ENCODE assay signal across 23 cellular contexts in the genomic region with DNA sequence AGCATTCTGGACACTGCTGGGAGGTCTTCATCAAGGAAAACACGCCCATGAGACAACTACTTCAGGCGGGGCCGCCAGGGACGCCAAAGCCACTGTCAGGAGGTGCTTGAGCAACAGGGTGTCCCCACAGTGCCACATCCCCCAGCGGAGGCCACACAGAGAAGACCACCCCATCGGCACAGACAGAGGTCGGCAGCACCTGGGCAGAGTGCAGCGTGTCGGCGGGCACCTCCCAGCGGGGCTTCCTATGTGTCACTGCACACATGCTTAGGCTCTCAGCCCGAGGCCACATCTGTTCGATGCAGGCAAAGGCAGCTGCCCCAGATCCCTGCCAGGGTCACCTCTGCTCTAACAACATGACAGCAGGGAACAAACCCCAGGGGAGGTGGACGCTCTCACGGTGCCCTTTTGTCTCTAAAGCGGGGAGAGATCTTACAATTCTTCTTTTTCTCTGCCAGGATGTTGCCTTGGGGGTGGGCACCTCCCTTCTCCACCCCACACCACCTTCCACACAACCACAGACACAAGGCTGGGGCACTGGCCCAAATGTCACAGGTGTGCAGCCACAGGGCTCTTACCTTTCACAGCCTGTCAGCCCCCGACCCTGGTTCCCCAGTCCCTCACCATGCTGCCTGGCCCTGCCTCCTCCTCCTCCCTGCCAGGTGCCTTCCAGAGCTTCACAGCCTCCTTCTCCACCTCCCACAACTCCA. TPM values are rescaled to one million over a fixed set of nuclear protein-coding genes. Genes with fewer than 3 reads are reported as not detected.
DNase-seq lines count a peak whose midpoint lies in the region; ATAC-seq and TF ChIP-seq lines count a peak whose summit lies in the region.
"Had no signal": no experiment of that assay in that cellular context is flagged by ENCODE, and none has a peak within 500 bp of the region (broad histone marks: within the 10 kb centered on the region; RNA-seq: fewer than 3 reads in every experiment).

No MANE protein-coding gene starts in this region.

- no TSS peak for BruUV-seq in PC-3 (replicated peaks; lab: Mats Ljungman, UMichigan)

- no peak for TF ChIP-seq EP300 in esophagus muscularis mucosa (IDR thresholded peaks at IDR 0.05)

- CTCF ChIA-PET in PC-3 (lab: Charles Lee): no interaction called here

- H3K9me2 ChIP-seq in PC-3 (replicated peaks; ENCODE audit: low read length): no peaks in the 10 kb centered on the region

- H3K79me2 ChIP-seq in PC-3 (ENCODE audit: low read length): no peaks in the 10 kb centered on the region
- H3K79me2 ChIP-seq: parathyroid adenoma had no signal

- DNase-seq in right atrium auricular region (ENCODE audit: low spot score) (peak; percentile 34), left ventricle myocardium inferior (no peak), NCI-H2171 treated with DMSO at 0.1 percent for 48 hours (lab: John Stamatoyannopoulos, UW) (peak; percentile 87), esophagus muscularis mucosa (ENCODE audit: extremely low spot score) (peak; percentile 85), PC-3 (no peak)
- no peak for DNase-seq in effector CD8-positive, alpha-beta T cell (lab: John Stamatoyannopoulos, UW)
- DNase-seq: activated CD8-positive, alpha-beta T cell treated with anti-CD3 and anti-CD28 coated beads, Interleukin-2, amount 10 ng/mL, durations not matched to agents 7 days and 5 days; activated naive CD4-positive, alpha-beta T cell treated with anti-CD3 and anti-CD28 coated beads for 36 hours; activated T-cell treated with anti-CD3 and anti-CD28 coated beads, Interleukin-2, amount 50 U/mL, for 4 hours; DMS79; H9; NCI-H1048; NCI-H774; OCI-M1; sigmoid colon; T-helper 1 cell had no signal

- intact Hi-C loops in left ventricle myocardium inferior (cut with micrococcal nuclease) (no loop called here), esophagus muscularis mucosa (cut with DNase I) (no loop called here), PC-3 (cut with micrococcal nuclease) (no loop called here)

- POLR2A ChIA-PET in PC-3 (lab: Charles Lee; ENCODE audit: unreplicated experiment): no interaction called here

- H3K27ac ChIP-seq in right atrium auricular region: no peak overlapping the region
- H3K27ac ChIP-seq in left ventricle myocardium inferior (replicated peaks): no peak overlapping the region
- H3K27ac ChIP-seq in esophagus muscularis mucosa (replicated peaks in 1 of 4): no peak overlapping the region
- no peak overlapping the region for H3K27ac ChIP-seq in PC-3 (ENCODE audit: low read length)
- H3K27ac ChIP-seq: parathyroid adenoma, sigmoid colon, thoracic aorta had no signal

- no peak for TF ChIP-seq POLR2A in esophagus muscularis mucosa (IDR thresholded peaks at IDR 0.05; ENCODE audit: low read depth)

- TF ChIP-seq CTCF in right atrium auricular region (IDR thresholded peaks at IDR 0.05) (no peak), left ventricle myocardium inferior (IDR thresholded peaks at IDR 0.05; ENCODE audit: borderline replicate concordance) (no peak), esophagus muscularis mucosa (IDR thresholded peaks at IDR 0.05) (no peak), PC-3 (conservative IDR thresholded peaks at IDR 0.05; ENCODE audit: low read depth, low read length) (no peak)

- no peak overlapping the region for H3K9ac ChIP-seq in PC-3 (ENCODE audit: low read length)
- H3K9ac ChIP-seq: parathyroid adenoma had no signal

- H3K4me1 ChIP-seq in right atrium auricular region (no peaks in the 10 kb centered on the region), left ventricle myocardium inferior (no peaks in the 10 kb centered on the region), esophagus muscularis mucosa (no peaks in the 10 kb centered on the region), PC-3 (ENCODE audit: insufficient read depth, low read length) (no peaks in the 10 kb centered on the region)
- H3K4me1 ChIP-seq: parathyroid adenoma, sigmoid colon had no signal

- H3K9me3 ChIP-seq in right atrium auricular region: no peaks in the 10 kb centered on the region
- peaks cover 16% of the 10 kb centered on the region for H3K9me3 ChIP-seq in left ventricle myocardium inferior (replicated peaks)
- peaks cover 0 to 23% (median 9%) of the 10 kb centered on the region in 4 donors for H3K9me3 ChIP-seq in esophagus muscularis mucosa
- peaks cover 7% of the 10 kb centered on the region; the same call in 1 of the 2 replicates for H3K9me3 ChIP-seq in PC-3 (ENCODE audit: low read length)
- H3K9me3 ChIP-seq: thoracic aorta had no signal

- H3K4me3 ChIP-seq in right atrium auricular region (no peak overlapping the region), left ventricle myocardium inferior (no peak overlapping the region), esophagus muscularis mucosa (no peak overlapping the region), PC-3 (ENCODE audit: low read length) (no peak overlapping the region)
- H3K4me3 ChIP-seq: sigmoid colon, thoracic aorta had no signal

- H3K4me2 ChIP-seq in PC-3 (ENCODE audit: low read length): no peak overlapping the region

- ATAC-seq in PC-3 (no peak), HG03457 (IDR thresholded peaks at IDR 0.05; ENCODE audit: unreplicated experiment) (no peak), GM19463 (IDR thresholded peaks at IDR 0.05; ENCODE audit: unreplicated experiment) (no peak)
- ATAC-seq: activated CD8-positive, alpha-beta T cell treated with anti-CD3 and anti-CD28 coated beads, Interleukin-2, amount 10 ng/mL, durations not matched to agents 7 days and 5 days; activated T-cell treated with anti-CD3 and anti-CD28 coated beads, Interleukin-2, amount 50 U/mL, for 4 hours; natural killer cell treated with Interleukin-12 subunit alpha and Interleukin-12 subunit beta and Interleukin-15 and Interleukin-18, amount 100 ng/mL, for 72 hours had no signal

- no peaks in the 10 kb centered on the region for H3F3A ChIP-seq in PC-3 (ENCODE audit: low read length, unreplicated experiment)

- H2AFZ ChIP-seq in PC-3 (ENCODE audit: low read length): no peak overlapping the region
- H2AFZ ChIP-seq: parathyroid adenoma had no signal

- H4K20me1 ChIP-seq in PC-3 (ENCODE audit: low read length): no peaks in the 10 kb centered on the region

- H3K36me3 ChIP-seq in right atrium auricular region (no peaks in the 10 kb centered on the region), left ventricle myocardium inferior (no peaks in the 10 kb centered on the region), esophagus muscularis mucosa (no peaks in the 10 kb centered on the region), PC-3 (ENCODE audit: low read depth, low read length) (no peaks in the 10 kb centered on the region)
- H3K36me3 ChIP-seq: sigmoid colon, thoracic aorta had no signal

- 52% methylated on average over 7 of the region's 17 CpGs for WGBS in esophagus muscularis mucosa

- H3K27me3 ChIP-seq in right atrium auricular region (no peaks in the 10 kb centered on the region), left ventricle myocardium inferior (ENCODE audit: low read depth) (peaks cover 35% of the 10 kb centered on the region), esophagus muscularis mucosa (peaks cover 0 to 50% (median 0%) of the 10 kb centered on the region in 4 donors), PC-3 (ENCODE audit: low read length) (no peaks in the 10 kb centered on the region)

RNA-seq across cellular contexts. Expression of a gene that starts 4.2 kb away (rescaled TPM):
- total RNA-seq in right atrium auricular region: not detected
- not detected for total RNA-seq in left ventricle myocardium inferior
- not detected for total RNA-seq in esophagus muscularis mucosa
- total RNA-seq in PC-3 (2014; rRNA removed): not detected in 2 replicates
- total RNA-seq: activated CD8-positive, alpha-beta T cell treated with anti-CD3 and anti-CD28 coated beads, Interleukin-2, amount 10 ng/mL, durations not matched to agents 7 days and 5 days; activated naive CD4-positive, alpha-beta T cell treated with anti-CD3 and anti-CD28 coated beads for 36 hours; activated T-cell treated with anti-CD3 and anti-CD28 coated beads, Interleukin-2, amount 50 U/mL, for 4 hours; fibroblast of lung; H9; LHCN-M2; natural killer cell treated with Interleukin-12 subunit alpha and Interleukin-12 subunit beta and Interleukin-15 and Interleukin-18, amount 100 ng/mL, for 72 hours; sigmoid colon; thoracic aorta had no signal

RNA-seq across cellular contexts. Expression of a gene that starts 10.9 kb away (rescaled TPM):
- total RNA-seq in right atrium auricular region: not detected
- total RNA-seq in left ventricle myocardium inferior: not detected
- total RNA-seq in esophagus muscularis mucosa: not detected
- total RNA-seq in PC-3 (2014; rRNA removed): not detected in 2 replicates
- total RNA-seq: activated CD8-positive, alpha-beta T cell treated with anti-CD3 and anti-CD28 coated beads, Interleukin-2, amount 10 ng/mL, durations not matched to agents 7 days and 5 days; activated naive CD4-positive, alpha-beta T cell treated with anti-CD3 and anti-CD28 coated beads for 36 hours; activated T-cell treated with anti-CD3 and anti-CD28 coated beads, Interleukin-2, amount 50 U/mL, for 4 hours; fibroblast of lung; H9; LHCN-M2; natural killer cell treated with Interleukin-12 subunit alpha and Interleukin-12 subunit beta and Interleukin-15 and Interleukin-18, amount 100 ng/mL, for 72 hours; sigmoid colon; thoracic aorta had no signal

RNA-seq across cellular contexts. Expression of a gene that starts 15.6 kb away (rescaled TPM):
- total RNA-seq in right atrium auricular region (not detected), left ventricle myocardium inferior (not detected), esophagus muscularis mucosa (not detected), PC-3 (2014; rRNA removed) (not detected in 2 replicates)
- total RNA-seq: activated CD8-positive, alpha-beta T cell treated with anti-CD3 and anti-CD28 coated beads, Interleukin-2, amount 10 ng/mL, durations not matched to agents 7 days and 5 days; activated naive CD4-positive, alpha-beta T cell treated with anti-CD3 and anti-CD28 coated beads for 36 hours; activated T-cell treated with anti-CD3 and anti-CD28 coated beads, Interleukin-2, amount 50 U/mL, for 4 hours; fibroblast of lung; H9; LHCN-M2; natural killer cell treated with Interleukin-12 subunit alpha and Interleukin-12 subunit beta and Interleukin-15 and Interleukin-18, amount 100 ng/mL, for 72 hours; sigmoid colon; thoracic aorta had no signal

RNA-seq across cellular contexts. Expression of a gene that starts 21.1 kb away (rescaled TPM):
- total RNA-seq in right atrium auricular region: not detected
- total RNA-seq in left ventricle myocardium inferior: not detected
- total RNA-seq in esophagus muscularis mucosa: not detected
- total RNA-seq in PC-3 (2014; rRNA removed): not detected in 2 replicates
- total RNA-seq: activated CD8-positive, alpha-beta T cell treated with anti-CD3 and anti-CD28 coated beads, Interleukin-2, amount 10 ng/mL, durations not matched to agents 7 days and 5 days; activated naive CD4-positive, alpha-beta T cell treated with anti-CD3 and anti-CD28 coated beads for 36 hours; activated T-cell treated with anti-CD3 and anti-CD28 coated beads, Interleukin-2, amount 50 U/mL, for 4 hours; fibroblast of lung; H9; LHCN-M2; natural killer cell treated with Interleukin-12 subunit alpha and Interleukin-12 subunit beta and Interleukin-15 and Interleukin-18, amount 100 ng/mL, for 72 hours; sigmoid colon; thoracic aorta had no signal

RNA-seq across cellular contexts. Expression of a gene that starts 23.7 kb away (rescaled TPM):
- total RNA-seq in right atrium auricular region (not detected), left ventricle myocardium inferior (not detected), esophagus muscularis mucosa (not detected), PC-3 (2014; rRNA removed) (not detected in 2 replicates)
- total RNA-seq: activated CD8-positive, alpha-beta T cell treated with anti-CD3 and anti-CD28 coated beads, Interleukin-2, amount 10 ng/mL, durations not matched to agents 7 days and 5 days; activated naive CD4-positive, alpha-beta T cell treated with anti-CD3 and anti-CD28 coated beads for 36 hours; activated T-cell treated with anti-CD3 and anti-CD28 coated beads, Interleukin-2, amount 50 U/mL, for 4 hours; fibroblast of lung; H9; LHCN-M2; natural killer cell treated with Interleukin-12 subunit alpha and Interleukin-12 subunit beta and Interleukin-15 and Interleukin-18, amount 100 ng/mL, for 72 hours; sigmoid colon; thoracic aorta had no signal

Comparison
In these comparisons a context has a peak if more than half of its experiments do, and no peak if none do; other contexts are left out.
1. DNase-seq: peak in right atrium auricular region (single experiment), NCI-H2171 treated with DMSO at 0.1 percent for 48 hours (single experiment) and esophagus muscularis mucosa (single experiment); none in left ventricle myocardium inferior (single experiment), PC-3 (single experiment) and effector CD8-positive, alpha-beta T cell (single experiment).